ENCODE assay signal across 7 cellular contexts in the genomic region with DNA sequence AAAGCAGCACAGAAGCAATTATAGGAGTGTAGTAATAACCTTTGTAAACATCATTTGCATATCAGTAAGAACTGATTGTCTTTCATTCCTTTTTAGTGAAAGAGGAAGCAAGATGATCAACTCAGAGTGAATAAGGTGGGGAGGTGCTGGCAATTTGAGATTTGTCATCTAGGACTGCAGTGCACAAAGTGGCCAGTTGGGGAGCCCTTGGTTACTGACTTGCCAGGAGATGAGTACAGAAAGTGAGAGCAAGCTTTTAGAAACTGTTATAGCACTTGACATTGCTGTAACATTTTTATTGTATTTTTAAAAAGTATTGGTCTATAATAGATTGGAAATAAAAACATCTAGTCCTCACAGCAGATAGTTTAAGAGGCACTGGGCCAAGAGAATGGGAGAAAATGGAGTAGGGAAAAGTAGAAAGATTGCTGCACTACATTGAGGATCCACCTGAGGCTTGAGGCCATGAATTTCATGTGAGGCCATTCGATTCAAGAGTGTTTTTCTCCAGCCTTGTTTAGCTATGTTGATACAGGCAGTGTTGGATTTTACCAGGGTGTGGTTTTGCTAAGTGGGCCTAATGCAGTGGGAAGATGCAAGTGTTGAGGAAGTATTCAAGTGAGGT.
A peak's percentile ranks its signal among the peaks of the same experiment; 100 is the strongest.
DNase-seq lines count a peak whose midpoint lies in the region; ATAC-seq, FAIRE-seq and TF ChIP-seq lines count a peak whose summit lies in the region.

No MANE protein-coding gene starts in this region.

- H3K9ac ChIP-seq in adipocyte (ENCODE audit: low read length) = no peak overlapping the region

- peak; percentile 98 for ATAC-seq in GM21576 (IDR thresholded peaks at IDR 0.05; ENCODE audit: unreplicated experiment)

- TF ChIP-seq CTCF in GM12873 (IDR thresholded peaks at IDR 0.05; ENCODE audit: insufficient read depth, low read depth, low read length, missing control alignments) = peak; percentile 91

- DNase-seq in HuH-7.5 (ENCODE audit: low spot score) = peak; percentile 72
- peak; percentile 18 for DNase-seq in T follicular helper cell (ENCODE audit: low read depth)
- DNase-seq in adipocyte (ENCODE audit: low read depth) = peak; percentile 63
- DNase-seq in stimulated activated CD8-positive, alpha-beta memory T cell treated with anti-CD3 and anti-CD28 coated beads, Interleukin-15, amount 100 ng/mL, for 24 hours (ENCODE audit: low read depth) = peak; percentile 24

- H3K27me3 ChIP-seq in adipocyte (replicated peaks; ENCODE audit: control insufficient read depth, insufficient read depth, low read length) = peaks cover 18% of the 10 kb centered on the region

- H3K9me3 ChIP-seq in adipocyte (ENCODE audit: control insufficient read depth, low read length) = peaks cover 6% of the 10 kb centered on the region

- H3K36me3 ChIP-seq in adipocyte (ENCODE audit: control insufficient read depth, insufficient read depth, low read length, severe bottlenecking) = no peaks in the 10 kb centered on the region

- no peak overlapping the region for H3K4me3 ChIP-seq in adipocyte (ENCODE audit: low read length)

- FAIRE-seq in islet of Langerhans (lab: Jason Lieb, UNC) = peak; percentile 92

- no peaks in the 10 kb centered on the region for H3K4me1 ChIP-seq in adipocyte (ENCODE audit: control insufficient read depth, insufficient read depth, low read length)

Comparison
In these comparisons a context has a peak if more than half of its experiments do, and no peak if none do; other contexts are left out.
1. DNase-seq: peak in every context shown above with its lines; median percentile 72 in HuH-7.5; 63 in adipocyte; 24 in stimulated activated CD8-positive, alpha-beta memory T cell treated with anti-CD3 and anti-CD28 coated beads, Interleukin-15, amount 100 ng/mL, for 24 hours; 18 in T follicular helper cell.